ENCODE assay signal across 20 cellular contexts in the genomic region with DNA sequence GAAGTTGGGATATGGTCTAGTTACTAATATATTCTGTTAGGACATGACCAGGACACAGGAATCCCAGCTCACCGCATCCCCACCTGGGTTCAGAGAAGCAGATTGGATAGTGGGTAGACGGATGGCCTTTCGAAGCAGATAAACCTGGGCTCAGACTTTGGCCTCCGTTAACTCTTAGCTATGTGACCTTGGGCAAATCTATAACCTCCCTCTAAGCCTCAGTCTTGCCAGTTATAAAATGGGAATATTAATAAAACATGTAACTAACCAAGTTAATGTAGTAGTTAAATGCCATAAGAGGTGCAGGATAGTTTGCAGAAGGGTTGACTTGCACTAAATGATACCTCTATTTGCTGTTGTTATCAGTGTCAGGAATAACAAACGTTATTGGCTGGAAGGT.
A peak's percentile ranks its signal among the peaks of the same experiment; 100 is the strongest.
DNase-seq lines count a peak whose midpoint lies in the region; ATAC-seq and TF ChIP-seq lines count a peak whose summit lies in the region.
"Had no signal": no experiment of that assay in that cellular context is flagged by ENCODE, and none has a peak within 500 bp of the region (broad histone marks: within the 10 kb centered on the region; RNA-seq: fewer than 3 reads in every experiment).

No MANE protein-coding gene starts in this region.

- H3K9me3 ChIP-seq in SK-N-SH (no peaks in the 10 kb centered on the region), duodenal mucosa (ENCODE audit: control insufficient read depth in 1 of 2, low read length in 2 of 2) (no peaks in the 10 kb centered on the region), lung (ENCODE audit: control insufficient read depth in 2 of 2, insufficient read depth in 1 of 2, low read length in 1 of 2) (no peaks in the 10 kb centered on the region), suprapubic skin (no peaks in the 10 kb centered on the region)
- H3K9me3 ChIP-seq: ascending aorta, BE2C, tibial nerve had no signal

- H3K4me2 ChIP-seq in SK-N-SH, result peak overlapping the region; percentile 60

- no peak for DNase-seq in SK-N-SH
- DNase-seq in lung (ENCODE audit: low spot score), result no peak
- DNase-seq in suprapubic skin (ENCODE audit: low spot score in 2 of 2), result no peak
- no peak for DNase-seq in activated T-cell treated with anti-CD3 and anti-CD28 coated beads, Interleukin-2, amount 50 U/mL, for 4 hours
- no peak for DNase-seq in effector memory CD8-positive, alpha-beta T cell
- DNase-seq in CD14-positive monocyte (ENCODE audit: low spot score), result no peak
- DNase-seq: activated naive CD4-positive, alpha-beta T cell treated with anti-CD3 and anti-CD28 coated beads, Interleukin-2, amount 10 ng/mL, durations not matched to agents 7 days and 5 days; BE2C; glutamatergic neuron; H7; NCI-H1092 treated with DMSO at 0.1 percent for 48 hours; NCI-H748 treated with DMSO at 0.1 percent for 48 hours; occipital lobe; SW 1271 had no signal

- H3K79me2 ChIP-seq in SK-N-SH (ENCODE audit: insufficient read depth), result no peaks in the 10 kb centered on the region

- TF ChIP-seq CTCF in SK-N-SH (IDR thresholded peaks at IDR 0.05), result no peak
- TF ChIP-seq CTCF in lung (IDR thresholded peaks at IDR 0.05; ENCODE audit: control extremely low read depth, extremely low read depth), result no peak
- TF ChIP-seq CTCF in suprapubic skin (IDR thresholded peaks at IDR 0.05), result no peak
- no peak for TF ChIP-seq CTCF in CD14-positive monocyte (IDR thresholded peaks at IDR 0.05)

- intact Hi-C loops in CD14-positive monocyte (cut with micrococcal nuclease), result no loop called here

- no peak overlapping the region for H3K4me3 ChIP-seq in SK-N-SH (ENCODE audit: low read depth in 2 of 2, low read length in 1 of 2)
- H3K4me3 ChIP-seq in duodenal mucosa (ENCODE audit: low read depth in 1 of 2, low read length in 2 of 2), result peak overlapping the region; percentile 58 to 59
- no peak overlapping the region for H3K4me3 ChIP-seq in lung
- H3K4me3 ChIP-seq in suprapubic skin, result no peak overlapping the region

- peaks cover 42% of the 10 kb centered on the region for H3F3A ChIP-seq in SK-N-SH (replicated peaks; ENCODE audit: insufficient read depth)

- H3K4me3 Mint-ChIP-seq in activated T-cell treated with anti-CD3 and anti-CD28 coated beads, Interleukin-2, amount 50 U/mL, for 4 hours, result no peak overlapping the region
- H3K4me3 Mint-ChIP-seq in effector memory CD8-positive, alpha-beta T cell, result no peak overlapping the region
- H3K4me3 Mint-ChIP-seq in CD14-positive monocyte, result no peak overlapping the region
- H3K4me3 Mint-ChIP-seq: activated naive CD4-positive, alpha-beta T cell treated with anti-CD3 and anti-CD28 coated beads, Interleukin-2, amount 10 ng/mL, durations not matched to agents 7 days and 5 days had no signal

- no peaks in the 10 kb centered on the region for H3K9me3 Mint-ChIP-seq in activated T-cell treated with anti-CD3 and anti-CD28 coated beads, Interleukin-2, amount 50 U/mL, for 4 hours
- H3K9me3 Mint-ChIP-seq in effector memory CD8-positive, alpha-beta T cell, result no peaks in the 10 kb centered on the region
- H3K9me3 Mint-ChIP-seq in CD14-positive monocyte, result peaks cover 0 to 3% (median 0%) of the 10 kb centered on the region in 7 donors
- H3K9me3 Mint-ChIP-seq: activated naive CD4-positive, alpha-beta T cell treated with anti-CD3 and anti-CD28 coated beads, Interleukin-2, amount 10 ng/mL, durations not matched to agents 7 days and 5 days had no signal

- no peak for TF ChIP-seq EP300 in SK-N-SH (IDR thresholded peaks at IDR 0.05; ENCODE audit: borderline replicate concordance in 1 of 2, low read depth in 1 of 2, low read length in 1 of 2)
- TF ChIP-seq EP300 in suprapubic skin (IDR thresholded peaks at IDR 0.05), result no peak

- H4K20me1 ChIP-seq in SK-N-SH (ENCODE audit: insufficient read depth), result no peaks in the 10 kb centered on the region

- ATAC-seq in SK-N-SH treated with all-trans-retinoic acid at 6 μM for 48 hours (no peak), lung (ENCODE audit: insufficient read depth, low FRiP score) (no peak)
- ATAC-seq in activated T-cell treated with anti-CD3 and anti-CD28 coated beads, Interleukin-2, amount 50 U/mL, for 4 hours, result no peak
- ATAC-seq in effector memory CD8-positive, alpha-beta T cell (replicated peaks), result no peak

- 91% methylated on average over 5 of the region's 5 CpGs for WGBS in SK-N-SH (ENCODE audit: low lambda C conversion rate)
- 78 to 85% methylated on average over 5 of the region's 5 CpGs for WGBS in lung, 2 donors
- 93% methylated on average over 5 of the region's 5 CpGs for WGBS in suprapubic skin

- H3K9me2 ChIP-seq in SK-N-SH, result no peaks in the 10 kb centered on the region

- H3K4me1 ChIP-seq in SK-N-SH (ENCODE audit: control insufficient read depth in 1 of 2, insufficient read depth in 2 of 2, low read depth in 1 of 2, low read length in 1 of 2) (peaks cover 10 to 47% of the 10 kb centered on the region in 2 experiments; a peak in 3 of 4 replicates), duodenal mucosa (ENCODE audit: control insufficient read depth in 1 of 2, insufficient read depth in 2 of 2, low read length in 2 of 2) (peaks cover 9 to 24% of the 10 kb centered on the region in 2 donors), lung (ENCODE audit: control insufficient read depth in 2 of 2, insufficient read depth in 2 of 2, low read length in 2 of 2) (peaks cover 0 to 26% of the 10 kb centered on the region in 2 donors), suprapubic skin (peaks cover 25% of the 10 kb centered on the region)
- H3K4me1 ChIP-seq: BE2C had no signal

- peaks cover 6% of the 10 kb centered on the region for H3K27me3 Mint-ChIP-seq in activated T-cell treated with anti-CD3 and anti-CD28 coated beads, Interleukin-2, amount 50 U/mL, for 4 hours (ENCODE audit: low read depth)
- H3K27me3 Mint-ChIP-seq in effector memory CD8-positive, alpha-beta T cell, result peaks cover 7 to 36% of the 10 kb centered on the region in 2 donors
- H3K27me3 Mint-ChIP-seq in CD14-positive monocyte (ENCODE audit: low read depth in 3 of 3), result peaks cover 0 to 6% (median 5%) of the 10 kb centered on the region in 3 donors

- no peaks in the 10 kb centered on the region for H3K4me1 Mint-ChIP-seq in activated T-cell treated with anti-CD3 and anti-CD28 coated beads, Interleukin-2, amount 50 U/mL, for 4 hours (ENCODE audit: low read depth)
- no peaks in the 10 kb centered on the region for H3K4me1 Mint-ChIP-seq in effector memory CD8-positive, alpha-beta T cell (ENCODE audit: low read depth in 2 of 2)
- H3K4me1 Mint-ChIP-seq in CD14-positive monocyte, result peaks cover 8% of the 10 kb centered on the region
- H3K4me1 Mint-ChIP-seq: activated naive CD4-positive, alpha-beta T cell treated with anti-CD3 and anti-CD28 coated beads, Interleukin-2, amount 10 ng/mL, durations not matched to agents 7 days and 5 days had no signal

- POLR2A ChIA-PET in SK-N-SH (lab: Yijun Ruan, JAX), result no interaction called here

- peak overlapping the region; percentile 47; the same call in 1 of the 2 replicates for H2AFZ ChIP-seq in SK-N-SH (ENCODE audit: low read depth)

- TF ChIP-seq POLR2A in suprapubic skin (IDR thresholded peaks at IDR 0.05), result no peak

- no peaks in the 10 kb centered on the region for H3K27me3 ChIP-seq in SK-N-SH (ENCODE audit: insufficient read depth)
- H3K27me3 ChIP-seq in duodenal mucosa (ENCODE audit: control insufficient read depth in 1 of 2, insufficient read depth in 2 of 2, low read length in 2 of 2), result no peaks in the 10 kb centered on the region
- no peaks in the 10 kb centered on the region for H3K27me3 ChIP-seq in lung (ENCODE audit: control insufficient read depth, insufficient read depth)
- H3K27me3 ChIP-seq in suprapubic skin, result no peaks in the 10 kb centered on the region
- H3K27me3 ChIP-seq: ascending aorta, BE2C, tibial nerve had no signal

- H3K36me3 Mint-ChIP-seq in activated T-cell treated with anti-CD3 and anti-CD28 coated beads, Interleukin-2, amount 50 U/mL, for 4 hours (ENCODE audit: insufficient read depth), result no peaks in the 10 kb centered on the region
- no peaks in the 10 kb centered on the region for H3K36me3 Mint-ChIP-seq in effector memory CD8-positive, alpha-beta T cell (ENCODE audit: insufficient read depth)
- no peaks in the 10 kb centered on the region for H3K36me3 Mint-ChIP-seq in CD14-positive monocyte
- H3K36me3 Mint-ChIP-seq: activated naive CD4-positive, alpha-beta T cell treated with anti-CD3 and anti-CD28 coated beads, Interleukin-2, amount 10 ng/mL, durations not matched to agents 7 days and 5 days had no signal

- H3K27ac Mint-ChIP-seq in effector memory CD8-positive, alpha-beta T cell, result no peak overlapping the region
- H3K27ac Mint-ChIP-seq in CD14-positive monocyte, result no peak overlapping the region
- H3K27ac Mint-ChIP-seq: activated naive CD4-positive, alpha-beta T cell treated with anti-CD3 and anti-CD28 coated beads, Interleukin-2, amount 10 ng/mL, durations not matched to agents 7 days and 5 days had no signal

- H3K9ac ChIP-seq in SK-N-SH (peak overlapping the region; percentile 50; the same call in 1 of the 2 replicates), duodenal mucosa (ENCODE audit: low read depth in 1 of 2, low read length in 2 of 2) (peak overlapping the region; percentile 2 to 3)

- H3K36me3 ChIP-seq in SK-N-SH (replicated peaks in 1 of 2; ENCODE audit: control insufficient read depth in 1 of 2, insufficient read depth in 2 of 2, low read length in 1 of 2), result no peaks in the 10 kb centered on the region
- no peaks in the 10 kb centered on the region for H3K36me3 ChIP-seq in duodenal mucosa (ENCODE audit: control insufficient read depth in 1 of 2, insufficient read depth in 2 of 2, low read length in 2 of 2)
- no peaks in the 10 kb centered on the region for H3K36me3 ChIP-seq in lung (ENCODE audit: control insufficient read depth in 2 of 2, insufficient read depth in 2 of 2, low read length in 2 of 2)
- H3K36me3 ChIP-seq in suprapubic skin, result no peaks in the 10 kb centered on the region
- H3K36me3 ChIP-seq: ascending aorta, BE2C, tibial nerve had no signal

- CTCF ChIA-PET in SK-N-SH (lab: Yijun Ruan, JAX), result interaction anchor here (1.0 kb wide), 1 partner anchor 189 kb away, joined by 3 read pairs; no protein-coding TSS in a partner anchor

- H3K27ac ChIP-seq in SK-N-SH (ENCODE audit: low read depth in 2 of 2, low read length in 1 of 2) (peak overlapping the region in 1 of 2 experiments; percentile 97; a peak in 2 of 4 replicates), duodenal mucosa (ENCODE audit: low read depth, low read length) (no peak overlapping the region), lung (ENCODE audit: low read depth in 1 of 2, low read length in 1 of 2) (peak overlapping the region; percentile 58 to 87), suprapubic skin (peak overlapping the region; percentile 24)
- H3K27ac ChIP-seq: 22Rv1, epithelial cell of prostate had no signal

- TF ChIP-seq RAD21 in SK-N-SH (IDR thresholded peaks at IDR 0.05; ENCODE audit: low read length), result no peak

TF ChIP-seq in SK-N-SH, 30 proteins besides CTCF, POLR2A, EP300 and RAD21 (continues in another document):
- TF ChIP-seq GATA2 (CRISPR knock-in tag; IDR thresholded peaks at IDR 0.05) (no peak), TCF12 (IDR thresholded peaks at IDR 0.05) (no peak), JUND (IDR thresholded peaks at IDR 0.05) (no peak), SIN3A (IDR thresholded peaks at IDR 0.05; ENCODE audit: borderline replicate concordance, low read depth, low read length) (no peak)

TF ChIP-seq in SK-N-SH treated with all-trans-retinoic acid at 6 μM for 48 hours, 23 proteins besides CTCF, POLR2A, EP300 and RAD21 (continues in another document):
- TF ChIP-seq ARNTL (CRISPR knock-in tag; IDR thresholded peaks at IDR 0.05; ENCODE audit: borderline replicate concordance, low read depth) (no peak), RARB (CRISPR knock-in tag; IDR thresholded peaks at IDR 0.05) (no peak), ZFP30 (CRISPR knock-in tag; IDR thresholded peaks at IDR 0.05) (no peak)

Comparison
In these comparisons a context has a peak if more than half of its experiments do, and no peak if none do; other contexts are left out.
1. H3K4me3 ChIP-seq: peak in duodenal mucosa (2 of 2); none in SK-N-SH (0 of 2), lung (single experiment) and suprapubic skin (single experiment).